In the genomic region with DNA sequence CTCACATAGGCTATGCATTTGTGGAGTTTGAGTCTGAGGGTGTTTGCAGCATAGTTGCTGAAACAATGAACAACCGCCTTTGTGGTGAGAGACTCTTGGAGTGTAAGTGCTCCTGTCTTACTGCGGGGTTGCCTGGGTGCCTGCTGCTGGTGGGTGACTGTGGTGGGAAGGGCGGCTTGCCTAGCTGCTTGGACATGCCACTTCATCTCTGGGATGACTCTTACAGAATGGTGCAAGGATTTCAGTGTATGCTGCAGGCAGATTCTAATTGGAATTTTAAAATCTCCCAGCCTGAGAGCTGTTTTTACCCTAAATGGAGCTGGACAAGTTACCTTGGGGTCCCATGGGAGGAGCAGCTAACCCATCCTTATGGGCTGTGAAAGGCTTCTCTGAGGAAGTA, we compare ENCODE assay signal across 22 cellular contexts. TPM values are rescaled to one million over a fixed set of nuclear protein-coding genes. Genes with fewer than 3 reads are reported as not detected.
"Had no signal": no experiment of that assay in that cellular context is flagged by ENCODE, and none has a peak within 500 bp of the region (broad histone marks: within the 10 kb centered on the region; RNA-seq: fewer than 3 reads in every experiment).

No MANE protein-coding gene starts in this region.

- H3K4me3 Mint-ChIP-seq: activated B cell treated with CpG ODN at 0.5 μM for 24 hours; activated CD4-positive, alpha-beta memory T cell treated with anti-CD3 and anti-CD28 coated beads for 36 hours; activated naive CD8-positive, alpha-beta T cell treated with anti-CD3 and anti-CD28 coated beads, Interleukin-2, amount 50 U/mL, for 24 hours; memory B cell; nephron progenitor cell had no signal

- H3K27me3 ChIP-seq: cardiac muscle cell, heart left ventricle, upper lobe of right lung had no signal

- H3K4me1 ChIP-seq: upper lobe of right lung had no signal

- H3K27ac ChIP-seq: cardiac muscle cell, heart left ventricle, thoracic aorta, upper lobe of right lung had no signal

- H3K36me3 ChIP-seq: cardiac muscle cell, heart left ventricle, thoracic aorta, upper lobe of right lung had no signal

- H3K27me3 Mint-ChIP-seq: activated B cell treated with CpG ODN at 0.5 μM for 24 hours; activated CD4-positive, alpha-beta memory T cell treated with anti-CD3 and anti-CD28 coated beads for 36 hours; activated naive CD8-positive, alpha-beta T cell treated with anti-CD3 and anti-CD28 coated beads, Interleukin-2, amount 50 U/mL, for 24 hours; memory B cell had no signal

- DNase-seq: activated B cell treated with CpG ODN at 0.5 μM for 24 hours; activated CD4-positive, alpha-beta memory T cell treated with anti-CD3 and anti-CD28 coated beads for 36 hours; activated CD4-positive, alpha-beta T cell treated with anti-CD3 and anti-CD28 coated beads for 48 hours; activated naive CD4-positive, alpha-beta T cell treated with anti-CD3 and anti-CD28 coated beads, Interleukin-2, amount 50 U/mL, for 16 hours; activated naive CD8-positive, alpha-beta T cell treated with anti-CD3 and anti-CD28 coated beads, Interleukin-2, amount 50 U/mL, for 24 hours; activated T-cell treated with anti-CD3 and anti-CD28 coated beads, Interleukin-2, amount 50 U/mL, for 48 hours; cortex of kidney; heart left ventricle; left cardiac atrium; nephron progenitor cell; nucleus accumbens; posterior cingulate gyrus; stimulated activated CD4-positive, alpha-beta T cell treated with anti-CD3 and anti-CD28 coated beads, Interleukin-2, amount 100 ng/mL, for 48 hours; stimulated activated naive CD4-positive, alpha-beta T cell; T-helper 9 cell; upper lobe of right lung had no signal

- H3K4me1 Mint-ChIP-seq: activated B cell treated with CpG ODN at 0.5 μM for 24 hours; activated naive CD8-positive, alpha-beta T cell treated with anti-CD3 and anti-CD28 coated beads, Interleukin-2, amount 50 U/mL, for 24 hours had no signal

- FAIRE-seq: islet of Langerhans had no signal

- ATAC-seq: activated naive CD8-positive, alpha-beta T cell treated with anti-CD3 and anti-CD28 coated beads, Interleukin-2, amount 50 U/mL, for 24 hours; heart left ventricle; left cardiac atrium had no signal

- H3K9me3 Mint-ChIP-seq: activated B cell treated with CpG ODN at 0.5 μM for 24 hours; activated CD4-positive, alpha-beta memory T cell treated with anti-CD3 and anti-CD28 coated beads for 36 hours; activated naive CD8-positive, alpha-beta T cell treated with anti-CD3 and anti-CD28 coated beads, Interleukin-2, amount 50 U/mL, for 24 hours; memory B cell; nephron progenitor cell had no signal

- H3K36me3 Mint-ChIP-seq: activated CD4-positive, alpha-beta memory T cell treated with anti-CD3 and anti-CD28 coated beads for 36 hours; memory B cell had no signal

- H3K4me3 ChIP-seq: cardiac muscle cell, heart left ventricle, thoracic aorta, upper lobe of right lung had no signal

- H3K27ac Mint-ChIP-seq: activated B cell treated with CpG ODN at 0.5 μM for 24 hours; activated CD4-positive, alpha-beta memory T cell treated with anti-CD3 and anti-CD28 coated beads for 36 hours; activated naive CD8-positive, alpha-beta T cell treated with anti-CD3 and anti-CD28 coated beads, Interleukin-2, amount 50 U/mL, for 24 hours; memory B cell had no signal

- H3K9me3 ChIP-seq: heart left ventricle, thoracic aorta, upper lobe of right lung had no signal

RNA-seq across cellular contexts. Expression of a gene that starts 50.1 kb away (rescaled TPM):
- total RNA-seq: activated B cell treated with CpG ODN at 0.5 μM for 24 hours; activated CD4-positive, alpha-beta memory T cell treated with anti-CD3 and anti-CD28 coated beads for 36 hours; mononuclear cell; T-helper 1 cell treated with Interleukin-12 subunit alpha and Interleukin-12 subunit beta and Interleukin-4 antibody, amounts not matched to agents 30 ng/mL and 1 ng/mL, for 36 hours; upper lobe of right lung had no signal
